In genomic region chr1:27630859-27631491, GRCh38 we compare ENCODE assay signal across 9 cellular contexts. TPM values are rescaled to one million over a fixed set of nuclear protein-coding genes. Genes with fewer than 3 reads are reported as not detected.
DNase-seq lines count a peak whose midpoint lies in the region; ATAC-seq and TF ChIP-seq lines count a peak whose summit lies in the region.
"Had no signal": no experiment of that assay in that cellular context is flagged by ENCODE, and none has a peak within 500 bp of the region (broad histone marks: within the 10 kb centered on the region; RNA-seq: fewer than 3 reads in every experiment).

No MANE protein-coding gene starts in this region.

- no peak for TF ChIP-seq POLR2A in adrenal gland (IDR thresholded peaks at IDR 0.05)

- H3K36me3 Mint-ChIP-seq in CD14-positive monocyte: peaks cover 43 to 76% of the 10 kb centered on the region in 2 donors

- H3K9me3 ChIP-seq in adrenal gland (replicated peaks in 1 of 3) (no peaks in the 10 kb centered on the region), muscle layer of duodenum (ENCODE audit: control insufficient read depth in 1 of 2, low read length in 2 of 2) (no peaks in the 10 kb centered on the region)
- H3K9me3 ChIP-seq: Caco-2 had no signal

- no peaks in the 10 kb centered on the region for H3K27me3 Mint-ChIP-seq in CD14-positive monocyte (ENCODE audit: low read depth in 3 of 3)

- intact Hi-C loops in CD14-positive monocyte (cut with micrococcal nuclease) (loop anchor here in 1 of 2 donors (1.0 to 5.0 kb wide), 2 partner anchors 8 to 629 kb away; no protein-coding TSS in a partner anchor), adrenal gland (cut with DNase I) (no loop called here)

- H3K27me3 ChIP-seq in adrenal gland: peaks cover 5% of the 10 kb centered on the region
- H3K27me3 ChIP-seq in muscle layer of duodenum (ENCODE audit: low read depth, low read length): peaks cover 7% of the 10 kb centered on the region
- H3K27me3 ChIP-seq in H7 (ENCODE audit: control insufficient read depth, insufficient read depth, low read length): peaks cover 26% of the 10 kb centered on the region

- TF ChIP-seq CTCF in CD14-positive monocyte (IDR thresholded peaks at IDR 0.05) (no peak), adrenal gland (IDR thresholded peaks at IDR 0.05) (no peak)

- peak overlapping the region in 4 of 5 donors; percentile 22 to 83 (median 54) for H3K27ac ChIP-seq in adrenal gland
- H3K27ac ChIP-seq in muscle layer of duodenum (ENCODE audit: low read length): peak overlapping the region; percentile 74

- peak; percentile 14 for ATAC-seq in GM21737 (IDR thresholded peaks at IDR 0.05; ENCODE audit: unreplicated experiment)

- peak overlapping the region; percentile 94 to 97 for H3K4me3 Mint-ChIP-seq in CD14-positive monocyte

- H3K4me3 ChIP-seq in adrenal gland (no peak overlapping the region), muscle layer of duodenum (ENCODE audit: low read depth in 1 of 2, low read length in 2 of 2) (peak overlapping the region in 1 of 2 donors; percentile 14), H7 (ENCODE audit: insufficient read depth, low read depth, low read length) (no peak overlapping the region)

- H3K4me1 ChIP-seq in adrenal gland (replicated peaks in 1 of 2): peaks cover 0 to 29% of the 10 kb centered on the region in 2 donors
- H3K4me1 ChIP-seq in muscle layer of duodenum (ENCODE audit: control insufficient read depth in 1 of 2, insufficient read depth in 2 of 2, low read length in 2 of 2): peaks cover 0 to 6% of the 10 kb centered on the region in 2 donors
- H3K4me1 ChIP-seq: Caco-2 had no signal

- H3K27ac Mint-ChIP-seq in CD14-positive monocyte: peak overlapping the region in 3 of 7 donors; percentile 99 to 100 (median 100)

- DNase-seq in CD14-positive monocyte (ENCODE audit: low spot score) (peak; percentile 87), adrenal gland (peak in 4 of 7 donors; percentile 56 to 79 (median 64)), Kasumi-1 (lab: John Stamatoyannopoulos, UW) (no peak), H7 (no peak), dedifferentiated amniotic fluid mesenchymal stem cell (ENCODE audit: extremely low spot score) (no peak), NOMO-1 treated with DMSO at 0.1 percent for 48 hours (lab: John Stamatoyannopoulos, UW; ENCODE audit: unreplicated experiment) (no peak)
- DNase-seq: Caco-2 had no signal

- H3K36me3 ChIP-seq in adrenal gland (replicated peaks in 1 of 2) (no peaks in the 10 kb centered on the region), muscle layer of duodenum (ENCODE audit: control insufficient read depth in 1 of 2, insufficient read depth in 2 of 2, low read length in 2 of 2) (no peaks in the 10 kb centered on the region), H7 (replicated peaks; ENCODE audit: control insufficient read depth, insufficient read depth, low read length) (no peaks in the 10 kb centered on the region)

- 37 to 70% (median 58%) methylated on average over 4 to 5 of the region's 5 CpGs for WGBS in adrenal gland, 4 donors

- no peaks in the 10 kb centered on the region for H3K9me3 Mint-ChIP-seq in CD14-positive monocyte

- H3K4me1 Mint-ChIP-seq in CD14-positive monocyte: peaks cover 61% of the 10 kb centered on the region

RNA-seq across cellular contexts. Expression of gene FGR, which starts 4.0 kb away (rescaled TPM):
- polyA plus RNA-seq in CD14-positive monocyte: 100 to 1,000 TPM; 371 to 571 TPM
- 10 to 100 TPM in 4 of 8 donors, 1 to 10 TPM in 4; 4.7 to 16.0 (median 10.4) TPM for total RNA-seq in adrenal gland
- polyA plus RNA-seq in adrenal gland: 10 to 100 TPM in 2 of 3 donors, 1 to 10 TPM in 1; 6.0 to 51.9 (median 11.3) TPM
- 0.07 and 0.30 TPM in 2 replicates for total RNA-seq in H7 (2014; rRNA removed; shearing (Covaris generic))
- total RNA-seq: Caco-2 had no signal

RNA-seq across cellular contexts. Expression of gene AHDC1, which starts 27.0 kb away (rescaled TPM):
- polyA plus RNA-seq in CD14-positive monocyte (under 1 TPM; 0.16 to 0.30 TPM), adrenal gland (10 to 100 TPM; 10.4 to 98.5 (median 27.0) TPM)
- total RNA-seq in adrenal gland: 100 to 1,000 TPM in 1 of 8 donors, 10 to 100 TPM in 7; 43.9 to 111 (median 71.8) TPM
- total RNA-seq in H7 (2014; rRNA removed; shearing (Covaris generic)): 8.8 and 11.2 TPM in 2 replicates

RNA-seq across cellular contexts. Expression of gene IFI6, which starts 41.0 kb away (rescaled TPM):
- polyA plus RNA-seq in CD14-positive monocyte (100 to 1,000 TPM; 276 TPM), adrenal gland (100 to 1,000 TPM; 213 to 611 (median 223) TPM)
- 100 to 1,000 TPM in 5 of 8 donors, 10 to 100 TPM in 3; 67.6 to 379 (median 175) TPM for total RNA-seq in adrenal gland
- 3.3 and 5.8 TPM in 2 replicates for total RNA-seq in H7 (2014; rRNA removed; shearing (Covaris generic))

Comparison
In these comparisons a context has a peak if more than half of its experiments do, and no peak if none do; other contexts are left out.
1. DNase-seq: peak in CD14-positive monocyte (single experiment) and adrenal gland (4 of 7); none in Kasumi-1 (0 of 2), H7 (single experiment), dedifferentiated amniotic fluid mesenchymal stem cell (single experiment) and NOMO-1 treated with DMSO at 0.1 percent for 48 hours (single experiment).
2. RNA of gene IFI6, which starts 41.0 kb away (total RNA-seq): 67.6 to 379 TPM in adrenal gland; 3.3 to 5.8 TPM in H7; every median in the first group is over 10 times any median in the second.